In the genomic region with DNA sequence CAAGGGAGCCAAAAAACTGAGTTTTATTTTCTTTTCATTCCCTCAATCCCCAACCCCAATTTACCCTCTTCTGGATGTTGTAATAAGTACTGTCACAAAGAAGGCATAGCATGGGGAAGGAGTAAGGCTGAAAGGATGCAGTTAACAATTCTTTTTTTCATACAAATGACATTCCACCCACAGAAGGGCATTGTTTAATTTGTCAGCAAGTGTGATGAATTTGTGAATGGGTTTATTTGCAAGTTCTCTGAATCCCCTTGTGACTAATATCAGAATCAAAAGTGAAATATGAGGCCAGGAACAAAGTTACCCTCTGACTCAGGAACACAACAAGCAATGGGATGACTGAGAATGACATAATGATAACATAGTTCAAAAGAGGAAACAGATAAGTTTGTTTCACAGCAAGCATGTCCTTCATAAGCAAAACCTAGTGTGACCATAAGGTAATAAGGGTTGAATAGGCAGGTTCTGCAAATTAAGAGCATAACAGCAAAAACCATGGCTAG, we compare ENCODE assay signal across 8 cellular contexts. TPM values are rescaled to one million over a fixed set of nuclear protein-coding genes. Genes with fewer than 3 reads are reported as not detected.
A peak's percentile ranks its signal among the peaks of the same experiment; 100 is the strongest.
DNase-seq lines count a peak whose midpoint lies in the region; ATAC-seq and TF ChIP-seq lines count a peak whose summit lies in the region.

No MANE protein-coding gene starts in this region.

- H3K36me3 Mint-ChIP-seq in Calu3 (ENCODE audit: insufficient read depth, unreplicated experiment): peaks cover 17% of the 10 kb centered on the region
- peaks cover 0 to 3% of the 10 kb centered on the region in 2 donors for H3K36me3 Mint-ChIP-seq in stimulated activated naive B cell treated with anti-CD40 and anti-IgM and Interleukin-4, amounts not matched to agents 10 μg/mL and 1 μg/mL and 100 μg/mL, for 72 hours
- H3K36me3 Mint-ChIP-seq in CD8-positive, alpha-beta T cell: peaks cover 8% of the 10 kb centered on the region

- peak overlapping the region; percentile 68; the same call in 1 of the 2 replicates for H3K4me3 ChIP-seq in MM.1S (ENCODE audit: low read length)
- H3K4me3 ChIP-seq in CD8-positive, alpha-beta T cell (ENCODE audit: low read depth, low read length): no peak overlapping the region

- no peak for TF ChIP-seq CTCF in Calu3 (IDR thresholded peaks at IDR 0.05; ENCODE audit: unreplicated experiment)
- TF ChIP-seq CTCF in GM20000 (IDR thresholded peaks at IDR 0.05; ENCODE audit: extremely low read depth, missing control alignments): no peak
- TF ChIP-seq CTCF in MM.1S (IDR thresholded peaks at IDR 0.05; ENCODE audit: low read length): no peak
- TF ChIP-seq CTCF in CD8-positive, alpha-beta T cell (IDR thresholded peaks at IDR 0.05): no peak

- peak overlapping the region; percentile 91 for H3K27ac Mint-ChIP-seq in Calu3 (ENCODE audit: unreplicated experiment)
- no peak overlapping the region for H3K27ac Mint-ChIP-seq in stimulated activated naive B cell treated with anti-CD40 and anti-IgM and Interleukin-4, amounts not matched to agents 10 μg/mL and 1 μg/mL and 100 μg/mL, for 72 hours
- H3K27ac Mint-ChIP-seq in CD8-positive, alpha-beta T cell: no peak overlapping the region

- H3K79me2 ChIP-seq in MM.1S (ENCODE audit: low read length): peaks cover 40% of the 10 kb centered on the region

- H3K9ac ChIP-seq in MM.1S (ENCODE audit: low read length): peak overlapping the region; percentile 93; the same call in 1 of the 2 replicates

- peak overlapping the region; percentile 76 for H3K4me3 Mint-ChIP-seq in Calu3 (ENCODE audit: low read depth, unreplicated experiment)
- no peak overlapping the region for H3K4me3 Mint-ChIP-seq in stimulated activated naive B cell treated with anti-CD40 and anti-IgM and Interleukin-4, amounts not matched to agents 10 μg/mL and 1 μg/mL and 100 μg/mL, for 72 hours
- no peak overlapping the region for H3K4me3 Mint-ChIP-seq in CD8-positive, alpha-beta T cell

- no peaks in the 10 kb centered on the region for H3K9me3 ChIP-seq in MM.1S (replicated peaks; ENCODE audit: insufficient read depth, low read length)
- H3K9me3 ChIP-seq in CD8-positive, alpha-beta T cell (ENCODE audit: low read length): no peaks in the 10 kb centered on the region

- no peaks in the 10 kb centered on the region for H3K9me3 Mint-ChIP-seq in Calu3 (ENCODE audit: low read depth, unreplicated experiment)
- H3K9me3 Mint-ChIP-seq in stimulated activated naive B cell treated with anti-CD40 and anti-IgM and Interleukin-4, amounts not matched to agents 10 μg/mL and 1 μg/mL and 100 μg/mL, for 72 hours: no peaks in the 10 kb centered on the region
- H3K9me3 Mint-ChIP-seq in CD8-positive, alpha-beta T cell: no peaks in the 10 kb centered on the region

- no peaks in the 10 kb centered on the region for H3K27me3 Mint-ChIP-seq in Calu3 (ENCODE audit: unreplicated experiment)
- no peaks in the 10 kb centered on the region for H3K27me3 Mint-ChIP-seq in stimulated activated naive B cell treated with anti-CD40 and anti-IgM and Interleukin-4, amounts not matched to agents 10 μg/mL and 1 μg/mL and 100 μg/mL, for 72 hours
- H3K27me3 Mint-ChIP-seq in CD8-positive, alpha-beta T cell (ENCODE audit: low read depth): no peaks in the 10 kb centered on the region

- POLR2A ChIA-PET in CD8-positive, alpha-beta T cell (lab: Charles Lee): no interaction called here

- H3K27me3 ChIP-seq in MM.1S (replicated peaks; ENCODE audit: insufficient read depth, low read length): no peaks in the 10 kb centered on the region
- H3K27me3 ChIP-seq in CD8-positive, alpha-beta T cell (ENCODE audit: insufficient read depth, low read length): no peaks in the 10 kb centered on the region

- peak; percentile 31 to 32 for ATAC-seq in stimulated activated naive B cell treated with anti-CD40 and anti-IgM and Interleukin-4, amounts not matched to agents 10 μg/mL and 1 μg/mL and 100 μg/mL, for 72 hours (replicated peaks)
- no peak for ATAC-seq in CD8-positive, alpha-beta T cell
- ATAC-seq in left colon: no peak

- H3K4me1 ChIP-seq in MM.1S (ENCODE audit: low read length): peaks cover 16% of the 10 kb centered on the region
- peaks cover 21% of the 10 kb centered on the region for H3K4me1 ChIP-seq in CD8-positive, alpha-beta T cell (ENCODE audit: insufficient read depth, low read length)

- H3K9me2 ChIP-seq in MM.1S (replicated peaks; ENCODE audit: insufficient read depth, low read length): no peaks in the 10 kb centered on the region

- CTCF ChIA-PET in Calu3 (lab: Charles Lee): no interaction called here
- CTCF ChIA-PET in CD8-positive, alpha-beta T cell (lab: Charles Lee): no interaction called here

- H2AFZ ChIP-seq in MM.1S (ENCODE audit: low read length): no peak overlapping the region

- BruUV-seq in Calu3 (replicated peaks; lab: Mats Ljungman, UMichigan): no TSS peak

- H3K36me3 ChIP-seq in MM.1S (replicated peaks; ENCODE audit: insufficient read depth, low read length): no peaks in the 10 kb centered on the region
- H3K36me3 ChIP-seq in CD8-positive, alpha-beta T cell (ENCODE audit: insufficient read depth, low read length): no peaks in the 10 kb centered on the region

- 0 out of 2 replicates have a peak, but pooled peaks cover 5% of the 10 kb centered on the region for H3F3A ChIP-seq in MM.1S (ENCODE audit: insufficient read depth, low read length)

- H3K27ac ChIP-seq in MM.1S (ENCODE audit: low read length) (peak overlapping the region; percentile 3; the same call in 1 of the 2 replicates), cingulate gyrus (ENCODE audit: low read depth, low read length) (peak overlapping the region; percentile 55)
- no peak overlapping the region for H3K27ac ChIP-seq in CD8-positive, alpha-beta T cell (ENCODE audit: low read depth, low read length)

- peak overlapping the region; percentile 76 for H3K4me2 ChIP-seq in MM.1S (ENCODE audit: low read depth, low read length)

- DNase-seq in Calu3 (peak; percentile 6), GM20000 (ENCODE audit: low spot score) (peak; percentile 34), MM.1S (no peak), left colon (no peak), NAMALWA (ENCODE audit: low spot score) (no peak)
- DNase-seq in stimulated activated naive B cell treated with anti-CD40 and anti-IgM and Interleukin-4, amounts not matched to agents 10 μg/mL and 1 μg/mL and 100 μg/mL, for 72 hours: no peak
- DNase-seq in CD8-positive, alpha-beta T cell: no peak

- H4K20me1 ChIP-seq in MM.1S (ENCODE audit: insufficient read depth, low read length): no peaks in the 10 kb centered on the region

- peaks cover 40% of the 10 kb centered on the region for H3K4me1 Mint-ChIP-seq in Calu3 (ENCODE audit: low read depth, unreplicated experiment)
- peaks cover 9 to 17% of the 10 kb centered on the region in 2 donors for H3K4me1 Mint-ChIP-seq in stimulated activated naive B cell treated with anti-CD40 and anti-IgM and Interleukin-4, amounts not matched to agents 10 μg/mL and 1 μg/mL and 100 μg/mL, for 72 hours
- peaks cover 37% of the 10 kb centered on the region for H3K4me1 Mint-ChIP-seq in CD8-positive, alpha-beta T cell (ENCODE audit: low read depth)

- intact Hi-C loops in Calu3 (cut with micrococcal nuclease; ENCODE audit: unreplicated experiment) (loop anchor here (2.0 to 10.0 kb wide), 3 partner anchors 93 to 375 kb away; a partner anchor contains a TSS), left colon (cut with DNase I, micrococcal nuclease) (no loop called here)
- intact Hi-C loops in CD8-positive, alpha-beta T cell (cut with DNase I, micrococcal nuclease): loop anchor here (2.0 to 10.0 kb wide), 5 partner anchors 49 to 1307 kb away; a partner anchor contains a TSS

RNA-seq across cellular contexts. Expression of a gene that starts 2.1 kb away (rescaled TPM):
- 21.7 and 22.5 TPM in 2 replicates for total RNA-seq in Calu3 (2022)
- total RNA-seq in CD8-positive, alpha-beta T cell: 1 to 10 TPM; 7.8 to 9.4 TPM
- total RNA-seq in left colon: 10 to 100 TPM; 11.8 to 13.3 TPM

Comparison
In these comparisons a context has a peak if more than half of its experiments do, and no peak if none do; other contexts are left out.
1. DNase-seq: peak in Calu3 (single experiment) and GM20000 (single experiment); none in MM.1S (single experiment), stimulated activated naive B cell treated with anti-CD40 and anti-IgM and Interleukin-4, amounts not matched to agents 10 μg/mL and 1 μg/mL and 100 μg/mL, for 72 hours (single experiment), CD8-positive, alpha-beta T cell (0 of 7), left colon (0 of 2) and NAMALWA (single experiment).
2. ATAC-seq: peak in stimulated activated naive B cell treated with anti-CD40 and anti-IgM and Interleukin-4, amounts not matched to agents 10 μg/mL and 1 μg/mL and 100 μg/mL, for 72 hours (2 of 2); none in CD8-positive, alpha-beta T cell (single experiment) and left colon (single experiment).
3. intact Hi-C loops: an anchor here in Calu3 (2.0 to 10.0 kb wide) and CD8-positive, alpha-beta T cell (2.0 to 10.0 kb wide); none called in left colon.